10 cellular contexts compared by ENCODE assay signal in the genomic region with DNA sequence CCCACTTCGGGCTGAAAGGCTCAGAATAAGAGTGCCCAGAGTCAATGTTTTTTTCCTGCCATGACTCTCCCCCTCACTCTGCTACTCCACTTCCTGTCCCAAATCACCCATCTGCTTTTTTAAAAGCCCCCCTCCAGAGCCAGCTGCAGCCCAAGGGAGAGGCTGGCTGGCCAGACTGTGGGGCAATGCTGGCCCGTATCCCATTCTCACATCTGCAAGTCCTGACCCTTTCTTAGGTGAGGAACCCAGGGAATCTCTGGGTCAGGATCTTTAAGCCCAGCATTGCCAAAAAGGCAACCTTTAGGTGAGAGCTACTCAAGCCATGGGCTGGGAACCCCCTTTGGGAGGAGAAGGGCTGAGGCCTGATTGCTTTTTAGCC. TPM values are rescaled to one million over a fixed set of nuclear protein-coding genes. Genes with fewer than 3 reads are reported as not detected.
A peak's percentile ranks its signal among the peaks of the same experiment; 100 is the strongest.
DNase-seq lines count a peak whose midpoint lies in the region; ATAC-seq, FAIRE-seq and TF ChIP-seq lines count a peak whose summit lies in the region.
"Had no signal": no experiment of that assay in that cellular context is flagged by ENCODE, and none has a peak within 500 bp of the region (broad histone marks: within the 10 kb centered on the region; RNA-seq: fewer than 3 reads in every experiment).

No MANE protein-coding gene starts in this region.

- peak; percentile 30 for DNase-seq in ELR (ENCODE audit: low read depth)
- peak; percentile 38 to 53 for DNase-seq in SJCRH30
- peak; percentile 81 for DNase-seq in fibroblast of mammary gland (ENCODE audit: low read depth)
- DNase-seq in urothelium cell line (ENCODE audit: low spot score): no peak
- DNase-seq in activated gamma-delta T cell treated with Interleukin-2 at 50 U/mL for 16 hours: no peak
- DNase-seq: SHP77 had no signal

- no peak overlapping the region for H3K9ac ChIP-seq in rectal smooth muscle tissue (ENCODE audit: low read length)

- H3K4me1 ChIP-seq in SJCRH30 (peaks cover 15% of the 10 kb centered on the region), rectal smooth muscle tissue (ENCODE audit: control insufficient read depth, insufficient read depth, low read length) (peaks cover 30% of the 10 kb centered on the region)

- ATAC-seq in GM19463 (IDR thresholded peaks at IDR 0.05; ENCODE audit: unreplicated experiment) (no peak), HG02798 (IDR thresholded peaks at IDR 0.05; ENCODE audit: poor library complexity, unreplicated experiment) (no peak)
- ATAC-seq: HCT116 had no signal

- H3K36me3 ChIP-seq in SJCRH30: no peaks in the 10 kb centered on the region
- no peaks in the 10 kb centered on the region for H3K36me3 ChIP-seq in rectal smooth muscle tissue (ENCODE audit: control insufficient read depth, insufficient read depth, low read length)

- H3K9me3 ChIP-seq in SJCRH30 (replicated peaks): no peaks in the 10 kb centered on the region

- FAIRE-seq in urothelium cell line (lab: Jason Lieb, UNC): no peak

- H3K27me3 ChIP-seq in SJCRH30 (no peaks in the 10 kb centered on the region), rectal smooth muscle tissue (ENCODE audit: control insufficient read depth, insufficient read depth, low read length) (no peaks in the 10 kb centered on the region)

- H3K27ac ChIP-seq in SJCRH30 (no peak overlapping the region), rectal smooth muscle tissue (ENCODE audit: low read depth, low read length) (peak overlapping the region; percentile 98)

- no peak for TF ChIP-seq CTCF in fibroblast of mammary gland (conservative IDR thresholded peaks at IDR 0.05; ENCODE audit: control insufficient read depth, insufficient read depth, low read depth, low read length)

- H3K4me3 ChIP-seq in SJCRH30 (no peak overlapping the region), fibroblast of mammary gland (ENCODE audit: control insufficient read depth, low read depth, low read length) (peak overlapping the region; percentile 21), rectal smooth muscle tissue (ENCODE audit: low read length) (peak overlapping the region; percentile 0)

RNA-seq across cellular contexts. Expression of gene ITGA5, which starts 1.7 kb away (rescaled TPM):
- 37.3 and 38.1 TPM in 2 replicates for total RNA-seq in SJCRH30 (2014; rRNA removed; shearing (Covaris generic))

RNA-seq across cellular contexts. Expression of gene ZNF385A, which starts 36.2 kb away (rescaled TPM):
- total RNA-seq in SJCRH30 (2014; rRNA removed; shearing (Covaris generic)): 12.7 and 13.2 TPM in 2 replicates

RNA-seq across cellular contexts. Expression of gene GTSF1, which starts 52.6 kb away (rescaled TPM):
- not detected in 2 replicates for total RNA-seq in SJCRH30 (2014; rRNA removed; shearing (Covaris generic))

RNA-seq across cellular contexts. Expression of gene GPR84, which starts 56.5 kb away (rescaled TPM):
- total RNA-seq in SJCRH30 (2014; rRNA removed; shearing (Covaris generic)): not detected in 2 replicates

Comparison
In these comparisons a context has a peak if more than half of its experiments do, and no peak if none do; other contexts are left out.
1. DNase-seq: peak in ELR (single experiment), SJCRH30 (2 of 2) and fibroblast of mammary gland (single experiment); none in urothelium cell line (single experiment) and activated gamma-delta T cell treated with Interleukin-2 at 50 U/mL for 16 hours (single experiment).